In genomic region chr17:40556198-40556661, GRCh38 we compare ENCODE assay signal across 16 cellular contexts. TPM values are rescaled to one million over a fixed set of nuclear protein-coding genes. Genes with fewer than 3 reads are reported as not detected.
A peak's percentile ranks its signal among the peaks of the same experiment; 100 is the strongest.
DNase-seq lines count a peak whose midpoint lies in the region; ATAC-seq and TF ChIP-seq lines count a peak whose summit lies in the region.
"Had no signal": no experiment of that assay in that cellular context is flagged by ENCODE, and none has a peak within 500 bp of the region (broad histone marks: within the 10 kb centered on the region; RNA-seq: fewer than 3 reads in every experiment).

No MANE protein-coding gene starts in this region.

- H3K9me3 ChIP-seq in DND-41 (ENCODE audit: insufficient read depth, low read length, severe bottlenecking) = no peaks in the 10 kb centered on the region
- H3K9me3 ChIP-seq: thoracic aorta had no signal

- H3K4me1 ChIP-seq in ACC112 (ENCODE audit: control insufficient read depth, insufficient read depth, low read length, unreplicated experiment) = peaks cover 92% of the 10 kb centered on the region
- peaks cover 96% of the 10 kb centered on the region for H3K4me1 ChIP-seq in DND-41 (ENCODE audit: insufficient read depth, low read length)

- no peaks in the 10 kb centered on the region for H3K27me3 ChIP-seq in ACC112 (ENCODE audit: insufficient read depth, low read length)
- H3K27me3 ChIP-seq in DND-41 (ENCODE audit: insufficient read depth, low read length, poor library complexity) = no peaks in the 10 kb centered on the region
- H3K27me3 ChIP-seq: neural progenitor cell had no signal

- H3K79me2 ChIP-seq in ACC112 (ENCODE audit: control insufficient read depth, insufficient read depth, low read length, unreplicated experiment) (peaks cover 37% of the 10 kb centered on the region), DND-41 (ENCODE audit: insufficient read depth, low read length) (peaks cover 17% of the 10 kb centered on the region)

- H3K27me3 Mint-ChIP-seq in central memory CD8-positive, alpha-beta T cell = no peaks in the 10 kb centered on the region

- peaks cover 57% of the 10 kb centered on the region for H3K4me1 Mint-ChIP-seq in central memory CD8-positive, alpha-beta T cell

- ATAC-seq in DND-41 (ENCODE audit: insufficient read depth, low read depth) = no peak
- no peak for ATAC-seq in central memory CD8-positive, alpha-beta T cell (replicated peaks; ENCODE audit: extremely low read depth, poor library complexity, severe bottlenecking)
- ATAC-seq in GM18502 (IDR thresholded peaks at IDR 0.05; ENCODE audit: poor library complexity, unreplicated experiment) = no peak
- no peak for ATAC-seq in HG03095 (IDR thresholded peaks at IDR 0.05; ENCODE audit: unreplicated experiment)
- no peak for ATAC-seq in HG02885 (IDR thresholded peaks at IDR 0.05; ENCODE audit: poor library complexity, unreplicated experiment)

- no peak for TF ChIP-seq CTCF in DND-41 (IDR thresholded peaks at IDR 0.05; ENCODE audit: borderline replicate concordance, extremely low read depth, low read length, poor library complexity, severe bottlenecking)

- peak overlapping the region; percentile 22; the same call in 1 of the 2 replicates for H3K4me3 ChIP-seq in ACC112 (ENCODE audit: low read depth, low read length)
- peak overlapping the region in 1 of 2 experiments; percentile 43; a peak in 1 of 4 replicates for H3K4me3 ChIP-seq in DND-41 (ENCODE audit: low read depth in 1 of 2, low read length in 2 of 2)
- H3K4me3 ChIP-seq: neural progenitor cell, thoracic aorta had no signal

- H3K4me3 Mint-ChIP-seq in central memory CD8-positive, alpha-beta T cell = no peak overlapping the region
- H3K4me3 Mint-ChIP-seq: neural progenitor cell had no signal

- H3K36me3 Mint-ChIP-seq in central memory CD8-positive, alpha-beta T cell (ENCODE audit: insufficient read depth) = peaks cover 62% of the 10 kb centered on the region
- H3K36me3 Mint-ChIP-seq: neural progenitor cell had no signal

- H3K9ac ChIP-seq in DND-41 (ENCODE audit: low read depth, low read length) = peak overlapping the region; percentile 59
- H3K9ac ChIP-seq: neural progenitor cell had no signal

- no peaks in the 10 kb centered on the region for H3K9me3 Mint-ChIP-seq in central memory CD8-positive, alpha-beta T cell
- H3K9me3 Mint-ChIP-seq: neural progenitor cell had no signal

- H2AFZ ChIP-seq in ACC112 (ENCODE audit: low read length, unreplicated experiment) (no peak overlapping the region), DND-41 (ENCODE audit: low read depth, low read length) (no peak overlapping the region)

- H3K4me2 ChIP-seq in DND-41 (ENCODE audit: insufficient read depth, low read length) = peak overlapping the region; percentile 56

- H4K20me1 ChIP-seq in DND-41 (ENCODE audit: insufficient read depth, low read length) = no peaks in the 10 kb centered on the region

- peak overlapping the region; percentile 7 for H3K27ac Mint-ChIP-seq in central memory CD8-positive, alpha-beta T cell (ENCODE audit: low read depth)

- H3K36me3 ChIP-seq in ACC112 (ENCODE audit: insufficient read depth, low read length) (peaks cover 7% of the 10 kb centered on the region; the same call in 1 of the 2 replicates), DND-41 (ENCODE audit: insufficient read depth, low read length) (peaks cover 8% of the 10 kb centered on the region; the same call in 1 of the 2 replicates)
- H3K36me3 ChIP-seq: neural progenitor cell, thoracic aorta had no signal

- intact Hi-C loops in posterior vena cava (cut with DNase I) = loop anchor here in 1 of 2 donors (10.0 kb wide), 1 partner anchor 111 kb away; the partner anchor contains the start of gene IGFBP4

- DNase-seq in DND-41 (peak; percentile 29), posterior vena cava (ENCODE audit: low spot score) (peak; percentile 53), SW 1271 (lab: John Stamatoyannopoulos, UW) (no peak)
- no peak for DNase-seq in central memory CD8-positive, alpha-beta T cell (ENCODE audit: low spot score in 2 of 2)
- DNase-seq: activated CD4-positive, CD25-positive, alpha-beta regulatory T cell; NCI-H524; SIG-M5; stimulated activated CD4-positive, alpha-beta T cell treated with anti-CD3 and anti-CD28 coated beads, Interleukin-4, amount 100 ng/mL, for 1 hour had no signal

- H3K27ac ChIP-seq in ACC112 (ENCODE audit: low read depth, low read length) (peak overlapping the region; percentile 100), DND-41 (ENCODE audit: low read length) (peak overlapping the region; percentile 96)
- H3K27ac ChIP-seq: HL-60, neural progenitor cell, thoracic aorta had no signal

RNA-seq across cellular contexts. Expression of gene CCR7, which starts 9.0 kb away (rescaled TPM):
- total RNA-seq in posterior vena cava = under 1 TPM; 0.46 to 0.62 TPM
- total RNA-seq: astrocyte, thoracic aorta had no signal

RNA-seq across cellular contexts. Expression of gene TNS4, which starts 54.8 kb away (rescaled TPM):
- total RNA-seq in posterior vena cava = under 1 TPM; 0.14 to 0.38 TPM
- total RNA-seq: astrocyte had no signal

Comparison
In these comparisons a context has a peak if more than half of its experiments do, and no peak if none do; other contexts are left out.
1. DNase-seq: peak in DND-41 (single experiment) and posterior vena cava (single experiment); none in central memory CD8-positive, alpha-beta T cell (0 of 2) and SW 1271 (0 of 2).